Comparison of ENCODE assay signal across 8 cellular contexts in genomic region chr14:58199726-58200479, GRCh38. TPM values are rescaled to one million over a fixed set of nuclear protein-coding genes. Genes with fewer than 3 reads are reported as not detected.
DNase-seq lines count a peak whose midpoint lies in the region; ATAC-seq, FAIRE-seq and TF ChIP-seq lines count a peak whose summit lies in the region.

TSS of gene ACTR10 (plus strand) at chr14:58200149. CDS start at chr14:58200218, 69 bp downstream.

- TF ChIP-seq CTCF in WTC11 (IDR thresholded peaks at IDR 0.05) = no peak
- TF ChIP-seq CTCF in bronchial epithelial cell (IDR thresholded peaks at IDR 0.05; ENCODE audit: insufficient read depth, low read length, severe bottlenecking) = no peak

- DNase-seq in AG08395 (ENCODE audit: low spot score) = peak; percentile 88
- DNase-seq in NCI-H2227 (lab: John Stamatoyannopoulos, UW; ENCODE audit: unreplicated experiment) = peak; percentile 90
- peak; percentile 81 for DNase-seq in WTC11 (ENCODE audit: low spot score)
- DNase-seq in bronchial epithelial cell (ENCODE audit: low read depth) = peak; percentile 66
- DNase-seq in iPS-NIHi11 (ENCODE audit: low spot score) = peak; percentile 90
- peak; percentile 91 for DNase-seq in small intestine

- peaks cover 2% of the 10 kb centered on the region for H3K36me3 ChIP-seq in bronchial epithelial cell (ENCODE audit: control insufficient read depth, insufficient read depth, low read length)
- H3K36me3 ChIP-seq in small intestine (ENCODE audit: control insufficient read depth in 2 of 2, insufficient read depth in 2 of 2, low read length in 2 of 2) = no peaks in the 10 kb centered on the region

- no peaks in the 10 kb centered on the region for H3K27me3 ChIP-seq in bronchial epithelial cell (ENCODE audit: control insufficient read depth, insufficient read depth, low read length)
- H3K27me3 ChIP-seq in small intestine (ENCODE audit: control insufficient read depth in 2 of 2, insufficient read depth in 2 of 2, low read length in 2 of 2) = no peaks in the 10 kb centered on the region

- peaks cover 5% of the 10 kb centered on the region for H3K27me3 Mint-ChIP-seq in WTC11 (ENCODE audit: low read depth)

- 0% methylated on average over 55 to 78 of the region's 78 CpGs for WGBS in small intestine, 3 donors

- peak within 1 kb of the TSS; percentile 92 for H3K27ac Mint-ChIP-seq in WTC11

- H3K4me3 ChIP-seq in bronchial epithelial cell (ENCODE audit: low read depth, low read length) (peak within 1 kb of the TSS; percentile 95), small intestine (ENCODE audit: low read depth in 1 of 2, low read length in 2 of 2) (peak within 1 kb of the TSS; percentile 80 to 86)

- no peaks in the 10 kb centered on the region for H3K9me3 ChIP-seq in small intestine (ENCODE audit: control insufficient read depth, low read depth)

- peak within 1 kb of the TSS; percentile 95 to 99 for H3K27ac ChIP-seq in small intestine (ENCODE audit: low read depth in 1 of 2, low read length in 1 of 2)

- CTCF ChIA-PET in WTC11 (lab: Charles Lee) = no interaction called here

- peaks cover 12% of the 10 kb centered on the region for H3K4me1 Mint-ChIP-seq in WTC11

- H3K4me3 Mint-ChIP-seq in WTC11 = peak within 1 kb of the TSS; percentile 96

- H3K9me3 Mint-ChIP-seq in WTC11 = no peaks in the 10 kb centered on the region

- ATAC-seq in GM18909 (IDR thresholded peaks at IDR 0.05; ENCODE audit: poor library complexity, unreplicated experiment) (peak; percentile 95), HG03159 (IDR thresholded peaks at IDR 0.05; ENCODE audit: unreplicated experiment) (peak; percentile 93), WTC11 (peak; percentile 96)

- H3K36me3 Mint-ChIP-seq in WTC11 = no peaks in the 10 kb centered on the region

- H3K4me1 ChIP-seq in small intestine (ENCODE audit: control insufficient read depth in 2 of 2, insufficient read depth in 1 of 2, low read depth in 1 of 2, low read length in 1 of 2) = peaks cover 0 to 3% of the 10 kb centered on the region in 2 donors

- FAIRE-seq in bronchial epithelial cell (lab: Jason Lieb, UNC) (no peak), small intestine (lab: Jason Lieb, UNC) (no peak)

- POLR2A ChIA-PET in WTC11 (lab: Charles Lee) = interaction anchor here (0.6 to 1.7 kb wide), 3 partner anchors 25 to 151 kb away, joined by 3 read pairs; partner anchors contain the start of gene ARID4A

TF ChIP-seq in WTC11, 78 proteins besides CTCF, POLR2A, EP300 and RAD21 (continues in another document):
- TF ChIP-seq ATF1 (CRISPR knock-in tag; IDR thresholded peaks at IDR 0.05) = no peak
- no peak for TF ChIP-seq ZNF232 (CRISPR knock-in tag; IDR thresholded peaks at IDR 0.05)
- TF ChIP-seq PREB (CRISPR knock-in tag; IDR thresholded peaks at IDR 0.05; ENCODE audit: borderline replicate concordance) = no peak
- no peak for TF ChIP-seq ZNF671 (CRISPR knock-in tag; IDR thresholded peaks at IDR 0.05)
- TF ChIP-seq FOXP1 (CRISPR knock-in tag; IDR thresholded peaks at IDR 0.05; ENCODE audit: borderline replicate concordance) = peak; percentile 37; the same call in 1 of the 2 replicates
- TF ChIP-seq CREB1 (CRISPR knock-in tag; IDR thresholded peaks at IDR 0.05) = no peak
- no peak for TF ChIP-seq MXD4 (CRISPR knock-in tag; IDR thresholded peaks at IDR 0.05; ENCODE audit: borderline replicate concordance)
- TF ChIP-seq ELF4 (CRISPR knock-in tag; IDR thresholded peaks at IDR 0.05; ENCODE audit: low read depth) = no peak
- no peak for TF ChIP-seq ZNF263 (CRISPR knock-in tag; IDR thresholded peaks at IDR 0.05; ENCODE audit: low read depth)
- TF ChIP-seq AR (CRISPR knock-in tag; IDR thresholded peaks at IDR 0.05) = no peak
- TF ChIP-seq GABPB1 (CRISPR knock-in tag; IDR thresholded peaks at IDR 0.05) = 0 out of 2 replicates have a peak, but pooled peaks have one; percentile 7
- no peak for TF ChIP-seq OVOL2 (CRISPR knock-in tag; IDR thresholded peaks at IDR 0.05; ENCODE audit: borderline replicate concordance)
- no peak for TF ChIP-seq NFE2L1 (CRISPR knock-in tag; IDR thresholded peaks at IDR 0.05)
- no peak for TF ChIP-seq SMAD4 (CRISPR knock-in tag; IDR thresholded peaks at IDR 0.05)
- no peak for TF ChIP-seq ZNF512 (CRISPR knock-in tag; IDR thresholded peaks at IDR 0.05; ENCODE audit: borderline replicate concordance)
- TF ChIP-seq, protein P1, sequence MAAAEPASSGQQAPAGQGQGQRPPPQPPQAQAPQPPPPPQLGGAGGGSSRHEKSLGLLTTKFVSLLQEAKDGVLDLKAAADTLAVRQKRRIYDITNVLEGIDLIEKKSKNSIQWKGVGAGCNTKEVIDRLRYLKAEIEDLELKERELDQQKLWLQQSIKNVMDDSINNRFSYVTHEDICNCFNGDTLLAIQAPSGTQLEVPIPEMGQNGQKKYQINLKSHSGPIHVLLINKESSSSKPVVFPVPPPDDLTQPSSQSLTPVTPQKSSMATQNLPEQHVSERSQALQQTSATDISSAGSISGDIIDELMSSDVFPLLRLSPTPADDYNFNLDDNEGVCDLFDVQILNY (CRISPR knock-in tag; IDR thresholded peaks at IDR 0.05) = 0 out of 2 replicates have a peak, but pooled peaks have one; percentile 25
- TF ChIP-seq, protein P2, sequence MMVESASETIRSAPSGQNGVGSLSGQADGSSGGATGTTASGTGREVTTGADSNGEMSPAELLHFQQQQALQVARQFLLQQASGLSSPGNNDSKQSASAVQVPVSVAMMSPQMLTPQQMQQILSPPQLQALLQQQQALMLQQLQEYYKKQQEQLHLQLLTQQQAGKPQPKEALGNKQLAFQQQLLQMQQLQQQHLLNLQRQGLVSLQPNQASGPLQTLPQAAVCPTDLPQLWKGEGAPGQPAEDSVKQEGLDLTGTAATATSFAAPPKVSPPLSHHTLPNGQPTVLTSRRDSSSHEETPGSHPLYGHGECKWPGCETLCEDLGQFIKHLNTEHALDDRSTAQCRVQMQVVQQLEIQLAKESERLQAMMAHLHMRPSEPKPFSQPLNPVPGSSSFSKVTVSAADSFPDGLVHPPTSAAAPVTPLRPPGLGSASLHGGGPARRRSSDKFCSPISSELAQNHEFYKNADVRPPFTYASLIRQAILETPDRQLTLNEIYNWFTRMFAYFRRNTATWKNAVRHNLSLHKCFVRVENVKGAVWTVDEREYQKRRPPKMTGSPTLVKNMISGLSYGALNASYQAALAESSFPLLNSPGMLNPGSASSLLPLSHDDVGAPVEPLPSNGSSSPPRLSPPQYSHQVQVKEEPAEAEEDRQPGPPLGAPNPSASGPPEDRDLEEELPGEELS (CRISPR knock-in tag; IDR thresholded peaks at IDR 0.05) = 0 out of 2 replicates have a peak, but pooled peaks have one; percentile 13
- no peak for TF ChIP-seq ZNF138 (CRISPR knock-in tag; conservative IDR thresholded peaks at IDR 0.05)
- 0 out of 2 replicates have a peak, but pooled peaks have one; percentile 43 for TF ChIP-seq ETV6 (CRISPR knock-in tag; IDR thresholded peaks at IDR 0.05)
- TF ChIP-seq NFYB (CRISPR knock-in tag; conservative IDR thresholded peaks at IDR 0.05; ENCODE audit: low read depth) = no peak

RNA-seq across cellular contexts. Expression of gene ACTR10, which starts in this region (rescaled TPM):
- total RNA-seq in WTC11 (2021) (30.9 to 35.5 TPM (median 32.5 TPM) in 3 replicates), bronchial epithelial cell (31.6 and 36.9 TPM in 2 replicates)
- 10 to 100 TPM; 48.5 to 74.0 (median 63.1) TPM for polyA plus RNA-seq in small intestine

Comparison
In these comparisons a context has a peak if more than half of its experiments do, and no peak if none do; other contexts are left out.
1. Peak in every context shown above with its lines: DNase-seq, ATAC-seq, H3K4me3 ChIP-seq and H3K27ac ChIP-seq.